Comparison of ENCODE assay signal across 1 cellular context in genomic region chr17:17751996-17752821, GRCh38.
TF ChIP-seq lines count a peak whose summit lies in the region.

No MANE protein-coding gene starts in this region.

TF ChIP-seq in IMR-90, 13 proteins besides CTCF, POLR2A, EP300 and RAD21 (continued from another document):
- TF ChIP-seq USF2 (IDR thresholded peaks at IDR 0.05; ENCODE audit: low read depth, low read length) (0 out of 2 replicates have a peak, but pooled peaks have one; percentile 12), RFX5 (IDR thresholded peaks at IDR 0.05; ENCODE audit: low read depth, low read length) (no peak), ELK1 (IDR thresholded peaks at IDR 0.05; ENCODE audit: borderline replicate concordance, low read depth, low read length) (no peak), MXI1 (IDR thresholded peaks at IDR 0.05; ENCODE audit: borderline replicate concordance, low read depth, low read length) (peak; percentile 54; the same call in 1 of the 2 replicates), SMC3 (IDR thresholded peaks at IDR 0.05; ENCODE audit: low read depth, low read length) (peak; percentile 19; the same call in 1 of the 2 replicates)
